ENCODE assay signal across 8 cellular contexts in the genomic region with DNA sequence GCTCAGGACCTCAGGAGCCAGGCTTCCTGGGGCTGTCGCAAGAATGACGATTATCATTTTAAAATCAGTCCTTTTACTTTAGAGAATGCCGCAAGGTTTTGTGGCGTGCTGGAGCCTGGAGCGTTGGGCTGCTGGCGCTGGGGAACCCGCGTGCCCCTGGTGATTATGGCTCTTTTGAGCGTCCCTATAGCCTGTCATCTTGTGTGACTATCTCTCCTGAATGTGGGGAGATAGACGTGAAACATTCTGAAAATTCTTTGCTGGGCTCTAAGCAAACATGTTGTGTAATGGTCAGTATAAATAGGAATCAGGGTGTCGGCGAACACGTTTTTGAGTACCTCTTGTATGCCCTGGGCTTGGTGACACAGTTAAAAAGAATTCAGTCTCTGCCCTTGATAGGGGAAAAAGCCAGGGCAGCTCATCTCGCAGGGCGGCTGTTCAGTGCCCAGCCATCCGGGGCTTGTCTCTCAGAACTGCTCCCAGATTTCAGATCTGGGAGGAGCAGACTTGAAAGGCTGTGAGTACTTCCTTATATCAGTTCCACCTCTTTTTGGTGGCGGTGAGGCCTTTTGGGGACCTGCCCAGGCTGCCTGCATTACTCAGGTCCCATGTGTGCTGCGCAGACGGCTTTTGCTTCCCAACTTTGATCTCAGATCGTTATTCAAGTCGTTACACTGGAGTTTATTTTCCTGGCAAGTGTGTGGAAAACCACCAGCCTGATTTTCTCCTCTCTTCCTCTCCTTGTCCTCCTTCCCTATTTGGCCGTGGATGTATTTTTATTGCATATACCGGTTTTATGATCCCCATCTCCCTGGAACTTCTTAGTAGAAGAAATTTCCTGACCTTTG. TPM values are rescaled to one million over a fixed set of nuclear protein-coding genes. Genes with fewer than 3 reads are reported as not detected.
DNase-seq lines count a peak whose midpoint lies in the region; ATAC-seq, FAIRE-seq and TF ChIP-seq lines count a peak whose summit lies in the region.

No MANE protein-coding gene starts in this region.

- H3K27me3 Mint-ChIP-seq in stimulated activated memory B cell treated with anti-CD40 and anti-IgM and Interleukin-4, amounts not matched to agents 10 μg/mL and 1 μg/mL and 100 μg/mL, for 72 hours = no peaks in the 10 kb centered on the region

- peak; percentile 20 for ATAC-seq in GM18909 (IDR thresholded peaks at IDR 0.05; ENCODE audit: poor library complexity, unreplicated experiment)
- ATAC-seq in left lung = peak; percentile 78
- peak; percentile 7 for ATAC-seq in stimulated activated memory B cell treated with anti-CD40 and anti-IgM and Interleukin-4, amounts not matched to agents 10 μg/mL and 1 μg/mL and 100 μg/mL, for 72 hours

- peaks cover 0 to 7% of the 10 kb centered on the region in 2 donors for H3K36me3 ChIP-seq in left lung

- H3K9me3 ChIP-seq in left lung = no peaks in the 10 kb centered on the region

- peak overlapping the region; percentile 82 for H3K4me3 Mint-ChIP-seq in stimulated activated memory B cell treated with anti-CD40 and anti-IgM and Interleukin-4, amounts not matched to agents 10 μg/mL and 1 μg/mL and 100 μg/mL, for 72 hours

- intact Hi-C loops in left lung (cut with DNase I) = no loop called here

- H3K4me3 ChIP-seq in coronary artery = peak overlapping the region; percentile 85
- H3K4me3 ChIP-seq in left lung = peak overlapping the region; percentile 85 to 88

- TF ChIP-seq CTCF in coronary artery (IDR thresholded peaks at IDR 0.05) (no peak), left lung (IDR thresholded peaks at IDR 0.05) (no peak), D721Med (IDR thresholded peaks at IDR 0.05; ENCODE audit: insufficient read depth, missing control alignments) (no peak)

- peak overlapping the region; percentile 95 for H3K27ac Mint-ChIP-seq in stimulated activated memory B cell treated with anti-CD40 and anti-IgM and Interleukin-4, amounts not matched to agents 10 μg/mL and 1 μg/mL and 100 μg/mL, for 72 hours

- no peaks in the 10 kb centered on the region for H3K9me3 Mint-ChIP-seq in stimulated activated memory B cell treated with anti-CD40 and anti-IgM and Interleukin-4, amounts not matched to agents 10 μg/mL and 1 μg/mL and 100 μg/mL, for 72 hours

- peaks cover 11% of the 10 kb centered on the region for H3K36me3 Mint-ChIP-seq in stimulated activated memory B cell treated with anti-CD40 and anti-IgM and Interleukin-4, amounts not matched to agents 10 μg/mL and 1 μg/mL and 100 μg/mL, for 72 hours

- peak; percentile 79 for DNase-seq in AG20443 (ENCODE audit: low spot score)
- peak; percentile 34 for DNase-seq in KG1 (lab: John Stamatoyannopoulos, UW)
- peak; percentile 41 for DNase-seq in UCSD-AML1 (lab: John Stamatoyannopoulos, UW; ENCODE audit: unreplicated experiment)
- DNase-seq in coronary artery (ENCODE audit: low spot score) = no peak
- peak; percentile 78 to 85 for DNase-seq in left lung
- DNase-seq in D721Med (ENCODE audit: insufficient read length, low spot score) = no peak

- H3K4me1 ChIP-seq in left lung = peaks cover 16 to 38% of the 10 kb centered on the region in 2 donors

- H3K27ac ChIP-seq in coronary artery (peak overlapping the region; percentile 90 to 96), left lung (peak overlapping the region; percentile 96)

- H3K27me3 ChIP-seq in left lung = no peaks in the 10 kb centered on the region

- peaks cover 67% of the 10 kb centered on the region for H3K4me1 Mint-ChIP-seq in stimulated activated memory B cell treated with anti-CD40 and anti-IgM and Interleukin-4, amounts not matched to agents 10 μg/mL and 1 μg/mL and 100 μg/mL, for 72 hours

- FAIRE-seq in D721Med (lab: Jason Lieb, UNC) = no peak

RNA-seq across cellular contexts. Expression of gene SLC7A6, which starts 1.0 kb away (rescaled TPM):
- 10 to 100 TPM; 47.4 to 55.6 TPM for total RNA-seq in left lung

RNA-seq across cellular contexts. Expression of gene PLA2G15, which starts 20.1 kb away (rescaled TPM):
- total RNA-seq in left lung = 10 to 100 TPM; 34.5 to 35.1 TPM

RNA-seq across cellular contexts. Expression of gene ESRP2, which starts 29.4 kb away (rescaled TPM):
- 10 to 100 TPM; 47.9 to 62.6 TPM for total RNA-seq in left lung

RNA-seq across cellular contexts. Expression of gene SLC7A6OS, which starts 45.4 kb away (rescaled TPM):
- 10 to 100 TPM; 11.7 to 17.0 TPM for total RNA-seq in left lung

RNA-seq across cellular contexts. Expression of gene PRMT7, which starts 45.5 kb away (rescaled TPM):
- 10 to 100 TPM; 29.0 to 35.4 TPM for total RNA-seq in left lung

Comparison
In these comparisons a context has a peak if more than half of its experiments do, and no peak if none do; other contexts are left out.
1. DNase-seq: peak in AG20443 (single experiment), KG1 (single experiment), UCSD-AML1 (single experiment) and left lung (2 of 2); none in coronary artery (single experiment) and D721Med (single experiment).
2. ATAC-seq: peak in every context shown above with its lines; median percentile 78 in left lung; 20 in GM18909; 7 in stimulated activated memory B cell treated with anti-CD40 and anti-IgM and Interleukin-4, amounts not matched to agents 10 μg/mL and 1 μg/mL and 100 μg/mL, for 72 hours.